In genomic region chr2:157933549-157933948, GRCh38 we compare ENCODE assay signal across 13 cellular contexts.
"Had no signal": no experiment of that assay in that cellular context is flagged by ENCODE, and none has a peak within 500 bp of the region (broad histone marks: within the 10 kb centered on the region; RNA-seq: fewer than 3 reads in every experiment).

No MANE protein-coding gene starts in this region.

- H3K27ac ChIP-seq: right lobe of liver, transverse colon, vagina had no signal

- DNase-seq: activated CD4-positive, alpha-beta T cell treated with anti-CD3 and anti-CD28 coated beads, Interleukin-2, amount 10 ng/mL, durations not matched to agents 7 days and 5 days; activated CD8-positive, alpha-beta memory T cell treated with anti-CD3 and anti-CD28 coated beads, Interleukin-2, amount 50 U/mL, for 48 hours; activated naive CD4-positive, alpha-beta T cell; activated T-cell treated with anti-CD3 and anti-CD28 coated beads, Interleukin-2, amount 50 U/mL, for 72 hours; anterior cingulate cortex; dermis blood vessel endothelial cell; right lobe of liver; stimulated activated CD4-positive, alpha-beta T cell treated with anti-CD3 and anti-CD28 coated beads, Interleukin-4, amount 100 ng/mL, for 4 hours; stimulated activated CD8-positive, alpha-beta memory T cell treated with anti-CD3 and anti-CD28 coated beads, Interleukin-4, amount 100 ng/mL, for 48 hours; stimulated activated naive CD4-positive, alpha-beta T cell treated with Interleukin-2 at 50 U/mL for 16 hours; transverse colon had no signal

- H3K36me3 ChIP-seq: right lobe of liver, transverse colon, vagina had no signal

- H3K4me1 ChIP-seq: vagina had no signal

- H3K9me3 ChIP-seq: right lobe of liver, transverse colon, vagina had no signal

- H3K27me3 ChIP-seq: right lobe of liver, transverse colon, vagina had no signal

- H3K4me3 ChIP-seq: right lobe of liver, smooth muscle cell, transverse colon, vagina had no signal
